ENCODE assay signal across 1 cellular context in the genomic region with DNA sequence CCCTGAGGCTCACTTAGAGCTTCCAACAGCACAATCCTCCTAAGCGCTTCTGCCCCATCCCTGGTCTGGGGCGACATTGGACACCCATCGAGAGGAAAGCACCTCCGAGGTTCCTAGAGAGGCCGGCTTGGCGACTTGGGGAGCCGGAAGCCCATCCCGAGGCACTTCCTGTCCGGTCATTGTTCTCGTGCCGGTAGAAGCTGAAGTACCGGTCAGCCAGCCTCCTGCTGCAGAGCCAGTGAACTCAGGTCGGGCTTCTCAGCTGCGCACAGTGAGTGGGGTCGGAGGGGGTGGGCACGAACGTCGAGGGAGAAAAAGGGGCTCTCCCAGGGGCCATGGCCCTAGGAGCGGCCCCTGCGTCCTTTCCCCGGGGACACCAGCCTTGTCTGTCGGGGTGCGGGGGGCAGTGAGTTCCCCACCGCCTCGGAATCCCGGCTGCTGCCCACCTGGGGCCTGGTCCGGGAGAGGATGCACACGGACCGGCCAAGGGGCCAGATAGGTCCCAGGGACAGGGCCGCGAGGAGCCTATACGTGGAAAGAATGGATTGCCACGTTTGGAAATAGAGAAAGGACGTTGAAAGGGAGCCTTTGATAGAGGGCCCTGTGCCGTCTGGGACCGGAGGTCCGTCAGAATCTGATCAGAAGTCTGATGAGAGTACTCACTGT.
TF ChIP-seq lines count a peak whose summit lies in the region.

A gene (plus strand): TSS at position 169 of the 666 bp plus-strand sequence. CDS start 2,336 bp downstream, outside the sequence.

TF ChIP-seq in GM12878, 131 proteins besides CTCF, POLR2A, EP300 and RAD21 (continued from another document and continues in another):
- TF ChIP-seq, protein P1, sequence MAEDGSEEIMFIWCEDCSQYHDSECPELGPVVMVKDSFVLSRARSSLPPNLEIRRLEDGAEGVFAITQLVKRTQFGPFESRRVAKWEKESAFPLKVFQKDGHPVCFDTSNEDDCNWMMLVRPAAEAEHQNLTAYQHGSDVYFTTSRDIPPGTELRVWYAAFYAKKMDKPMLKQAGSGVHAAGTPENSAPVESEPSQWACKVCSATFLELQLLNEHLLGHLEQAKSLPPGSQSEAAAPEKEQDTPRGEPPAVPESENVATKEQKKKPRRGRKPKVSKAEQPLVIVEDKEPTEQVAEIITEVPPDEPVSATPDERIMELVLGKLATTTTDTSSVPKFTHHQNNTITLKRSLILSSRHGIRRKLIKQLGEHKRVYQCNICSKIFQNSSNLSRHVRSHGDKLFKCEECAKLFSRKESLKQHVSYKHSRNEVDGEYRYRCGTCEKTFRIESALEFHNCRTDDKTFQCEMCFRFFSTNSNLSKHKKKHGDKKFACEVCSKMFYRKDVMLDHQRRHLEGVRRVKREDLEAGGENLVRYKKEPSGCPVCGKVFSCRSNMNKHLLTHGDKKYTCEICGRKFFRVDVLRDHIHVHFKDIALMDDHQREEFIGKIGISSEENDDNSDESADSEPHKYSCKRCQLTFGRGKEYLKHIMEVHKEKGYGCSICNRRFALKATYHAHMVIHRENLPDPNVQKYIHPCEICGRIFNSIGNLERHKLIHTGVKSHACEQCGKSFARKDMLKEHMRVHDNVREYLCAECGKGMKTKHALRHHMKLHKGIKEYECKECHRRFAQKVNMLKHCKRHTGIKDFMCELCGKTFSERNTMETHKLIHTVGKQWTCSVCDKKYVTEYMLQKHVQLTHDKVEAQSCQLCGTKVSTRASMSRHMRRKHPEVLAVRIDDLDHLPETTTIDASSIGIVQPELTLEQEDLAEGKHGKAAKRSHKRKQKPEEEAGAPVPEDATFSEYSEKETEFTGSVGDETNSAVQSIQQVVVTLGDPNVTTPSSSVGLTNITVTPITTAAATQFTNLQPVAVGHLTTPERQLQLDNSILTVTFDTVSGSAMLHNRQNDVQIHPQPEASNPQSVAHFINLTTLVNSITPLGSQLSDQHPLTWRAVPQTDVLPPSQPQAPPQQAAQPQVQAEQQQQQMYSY (CRISPR knock-in tag; IDR thresholded peaks at IDR 0.05): no peak
- peak; percentile 87 for TF ChIP-seq YY1 (IDR thresholded peaks at IDR 0.05; ENCODE audit: low read depth, low read length)
- peak; percentile 50; the same call in 1 of the 2 replicates for TF ChIP-seq MXI1 (IDR thresholded peaks at IDR 0.05; ENCODE audit: low read depth, low read length)
- peak; percentile 7; the same call in 1 of the 3 replicates for TF ChIP-seq POU2F2 (IDR thresholded peaks at IDR 0.05; ENCODE audit: borderline replicate concordance, low read depth, low read length)
- TF ChIP-seq SMARCA5 (IDR thresholded peaks at IDR 0.05): peak; percentile 31; the same call in 1 of the 2 replicates
- TF ChIP-seq, protein P2, sequence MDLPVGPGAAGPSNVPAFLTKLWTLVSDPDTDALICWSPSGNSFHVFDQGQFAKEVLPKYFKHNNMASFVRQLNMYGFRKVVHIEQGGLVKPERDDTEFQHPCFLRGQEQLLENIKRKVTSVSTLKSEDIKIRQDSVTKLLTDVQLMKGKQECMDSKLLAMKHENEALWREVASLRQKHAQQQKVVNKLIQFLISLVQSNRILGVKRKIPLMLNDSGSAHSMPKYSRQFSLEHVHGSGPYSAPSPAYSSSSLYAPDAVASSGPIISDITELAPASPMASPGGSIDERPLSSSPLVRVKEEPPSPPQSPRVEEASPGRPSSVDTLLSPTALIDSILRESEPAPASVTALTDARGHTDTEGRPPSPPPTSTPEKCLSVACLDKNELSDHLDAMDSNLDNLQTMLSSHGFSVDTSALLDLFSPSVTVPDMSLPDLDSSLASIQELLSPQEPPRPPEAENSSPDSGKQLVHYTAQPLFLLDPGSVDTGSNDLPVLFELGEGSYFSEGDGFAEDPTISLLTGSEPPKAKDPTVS (IDR thresholded peaks at IDR 0.05; ENCODE audit: low read depth, low read length): no peak
- TF ChIP-seq WRNIP1 (IDR thresholded peaks at IDR 0.05; ENCODE audit: borderline replicate concordance, low read depth, low read length): no peak
- peak; percentile 25; the same call in 1 of the 2 replicates for TF ChIP-seq BACH1 (IDR thresholded peaks at IDR 0.05; ENCODE audit: borderline replicate concordance)
- TF ChIP-seq SMAD5 (IDR thresholded peaks at IDR 0.05; ENCODE audit: low read depth): peak; percentile 88; the same call in 1 of the 2 replicates
- TF ChIP-seq, protein P3, sequence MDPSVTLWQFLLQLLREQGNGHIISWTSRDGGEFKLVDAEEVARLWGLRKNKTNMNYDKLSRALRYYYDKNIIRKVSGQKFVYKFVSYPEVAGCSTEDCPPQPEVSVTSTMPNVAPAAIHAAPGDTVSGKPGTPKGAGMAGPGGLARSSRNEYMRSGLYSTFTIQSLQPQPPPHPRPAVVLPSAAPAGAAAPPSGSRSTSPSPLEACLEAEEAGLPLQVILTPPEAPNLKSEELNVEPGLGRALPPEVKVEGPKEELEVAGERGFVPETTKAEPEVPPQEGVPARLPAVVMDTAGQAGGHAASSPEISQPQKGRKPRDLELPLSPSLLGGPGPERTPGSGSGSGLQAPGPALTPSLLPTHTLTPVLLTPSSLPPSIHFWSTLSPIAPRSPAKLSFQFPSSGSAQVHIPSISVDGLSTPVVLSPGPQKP (IDR thresholded peaks at IDR 0.05; ENCODE audit: low read depth, low read length): peak; percentile 88
- TF ChIP-seq CREM (IDR thresholded peaks at IDR 0.05; ENCODE audit: low read depth): no peak; the same call in 1 of the 2 replicates
- no peak for TF ChIP-seq NRF1 (conservative IDR thresholded peaks at IDR 0.05; ENCODE audit: low read depth, low read length)
- TF ChIP-seq, protein P4, sequence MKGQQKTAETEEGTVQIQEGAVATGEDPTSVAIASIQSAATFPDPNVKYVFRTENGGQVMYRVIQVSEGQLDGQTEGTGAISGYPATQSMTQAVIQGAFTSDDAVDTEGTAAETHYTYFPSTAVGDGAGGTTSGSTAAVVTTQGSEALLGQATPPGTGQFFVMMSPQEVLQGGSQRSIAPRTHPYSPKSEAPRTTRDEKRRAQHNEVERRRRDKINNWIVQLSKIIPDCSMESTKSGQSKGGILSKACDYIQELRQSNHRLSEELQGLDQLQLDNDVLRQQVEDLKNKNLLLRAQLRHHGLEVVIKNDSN (IDR thresholded peaks at IDR 0.05; ENCODE audit: borderline replicate concordance, extremely low read length, insufficient read depth, low read depth, low read length): no peak
- TF ChIP-seq NFIC (IDR thresholded peaks at IDR 0.05; ENCODE audit: low read depth, low read length): no peak
- TF ChIP-seq, protein P5, sequence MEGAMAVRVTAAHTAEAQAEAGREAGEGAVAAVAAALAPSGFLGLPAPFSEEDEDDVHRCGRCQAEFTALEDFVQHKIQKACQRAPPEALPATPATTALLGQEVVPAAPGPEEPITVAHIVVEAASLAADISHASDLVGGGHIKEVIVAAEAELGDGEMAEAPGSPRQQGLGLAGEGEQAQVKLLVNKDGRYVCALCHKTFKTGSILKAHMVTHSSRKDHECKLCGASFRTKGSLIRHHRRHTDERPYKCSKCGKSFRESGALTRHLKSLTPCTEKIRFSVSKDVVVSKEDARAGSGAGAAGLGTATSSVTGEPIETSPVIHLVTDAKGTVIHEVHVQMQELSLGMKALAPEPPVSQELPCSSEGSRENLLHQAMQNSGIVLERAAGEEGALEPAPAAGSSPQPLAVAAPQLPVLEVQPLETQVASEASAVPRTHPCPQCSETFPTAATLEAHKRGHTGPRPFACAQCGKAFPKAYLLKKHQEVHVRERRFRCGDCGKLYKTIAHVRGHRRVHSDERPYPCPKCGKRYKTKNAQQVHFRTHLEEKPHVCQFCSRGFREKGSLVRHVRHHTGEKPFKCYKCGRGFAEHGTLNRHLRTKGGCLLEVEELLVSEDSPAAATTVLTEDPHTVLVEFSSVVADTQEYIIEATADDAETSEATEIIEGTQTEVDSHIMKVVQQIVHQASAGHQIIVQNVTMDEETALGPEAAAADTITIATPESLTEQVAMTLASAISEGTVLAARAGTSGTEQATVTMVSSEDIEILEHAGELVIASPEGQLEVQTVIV (IDR thresholded peaks at IDR 0.05; ENCODE audit: borderline replicate concordance, partially characterized antibody): no peak
- no peak for TF ChIP-seq ZZZ3 (IDR thresholded peaks at IDR 0.05; ENCODE audit: control insufficient read depth, insufficient read length, low read depth)
- TF ChIP-seq, protein P6, sequence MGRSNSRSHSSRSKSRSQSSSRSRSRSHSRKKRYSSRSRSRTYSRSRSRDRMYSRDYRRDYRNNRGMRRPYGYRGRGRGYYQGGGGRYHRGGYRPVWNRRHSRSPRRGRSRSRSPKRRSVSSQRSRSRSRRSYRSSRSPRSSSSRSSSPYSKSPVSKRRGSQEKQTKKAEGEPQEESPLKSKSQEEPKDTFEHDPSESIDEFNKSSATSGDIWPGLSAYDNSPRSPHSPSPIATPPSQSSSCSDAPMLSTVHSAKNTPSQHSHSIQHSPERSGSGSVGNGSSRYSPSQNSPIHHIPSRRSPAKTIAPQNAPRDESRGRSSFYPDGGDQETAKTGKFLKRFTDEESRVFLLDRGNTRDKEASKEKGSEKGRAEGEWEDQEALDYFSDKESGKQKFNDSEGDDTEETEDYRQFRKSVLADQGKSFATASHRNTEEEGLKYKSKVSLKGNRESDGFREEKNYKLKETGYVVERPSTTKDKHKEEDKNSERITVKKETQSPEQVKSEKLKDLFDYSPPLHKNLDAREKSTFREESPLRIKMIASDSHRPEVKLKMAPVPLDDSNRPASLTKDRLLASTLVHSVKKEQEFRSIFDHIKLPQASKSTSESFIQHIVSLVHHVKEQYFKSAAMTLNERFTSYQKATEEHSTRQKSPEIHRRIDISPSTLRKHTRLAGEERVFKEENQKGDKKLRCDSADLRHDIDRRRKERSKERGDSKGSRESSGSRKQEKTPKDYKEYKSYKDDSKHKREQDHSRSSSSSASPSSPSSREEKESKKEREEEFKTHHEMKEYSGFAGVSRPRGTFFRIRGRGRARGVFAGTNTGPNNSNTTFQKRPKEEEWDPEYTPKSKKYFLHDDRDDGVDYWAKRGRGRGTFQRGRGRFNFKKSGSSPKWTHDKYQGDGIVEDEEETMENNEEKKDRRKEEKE (IDR thresholded peaks at IDR 0.05): no peak
- TF ChIP-seq, protein P7, sequence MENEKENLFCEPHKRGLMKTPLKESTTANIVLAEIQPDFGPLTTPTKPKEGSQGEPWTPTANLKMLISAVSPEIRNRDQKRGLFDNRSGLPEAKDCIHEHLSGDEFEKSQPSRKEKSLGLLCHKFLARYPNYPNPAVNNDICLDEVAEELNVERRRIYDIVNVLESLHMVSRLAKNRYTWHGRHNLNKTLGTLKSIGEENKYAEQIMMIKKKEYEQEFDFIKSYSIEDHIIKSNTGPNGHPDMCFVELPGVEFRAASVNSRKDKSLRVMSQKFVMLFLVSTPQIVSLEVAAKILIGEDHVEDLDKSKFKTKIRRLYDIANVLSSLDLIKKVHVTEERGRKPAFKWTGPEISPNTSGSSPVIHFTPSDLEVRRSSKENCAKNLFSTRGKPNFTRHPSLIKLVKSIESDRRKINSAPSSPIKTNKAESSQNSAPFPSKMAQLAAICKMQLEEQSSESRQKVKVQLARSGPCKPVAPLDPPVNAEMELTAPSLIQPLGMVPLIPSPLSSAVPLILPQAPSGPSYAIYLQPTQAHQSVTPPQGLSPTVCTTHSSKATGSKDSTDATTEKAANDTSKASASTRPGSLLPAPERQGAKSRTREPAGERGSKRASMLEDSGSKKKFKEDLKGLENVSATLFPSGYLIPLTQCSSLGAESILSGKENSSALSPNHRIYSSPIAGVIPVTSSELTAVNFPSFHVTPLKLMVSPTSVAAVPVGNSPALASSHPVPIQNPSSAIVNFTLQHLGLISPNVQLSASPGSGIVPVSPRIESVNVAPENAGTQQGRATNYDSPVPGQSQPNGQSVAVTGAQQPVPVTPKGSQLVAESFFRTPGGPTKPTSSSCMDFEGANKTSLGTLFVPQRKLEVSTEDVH (IDR thresholded peaks at IDR 0.05; ENCODE audit: low read depth, partially characterized antibody): no peak
- peak; percentile 75 for TF ChIP-seq IKZF1 (conservative IDR thresholded peaks at IDR 0.05)
- no peak for TF ChIP-seq IKZF2 (IDR thresholded peaks at IDR 0.05)
- no peak for TF ChIP-seq KAT2A (conservative IDR thresholded peaks at IDR 0.05; ENCODE audit: control insufficient read depth, low read depth, low read length)
- no peak for TF ChIP-seq FOXK2 (IDR thresholded peaks at IDR 0.05)
- TF ChIP-seq MYC (IDR thresholded peaks at IDR 0.05; ENCODE audit: insufficient read depth, insufficient read length, insufficient replicate concordance, low read length, severe bottlenecking): no peak
- TF ChIP-seq GABPA (IDR thresholded peaks at IDR 0.05; ENCODE audit: low read depth): peak; percentile 97
- no peak for TF ChIP-seq BRCA1 (IDR thresholded peaks at IDR 0.05; ENCODE audit: low read depth, low read length)
- TF ChIP-seq, protein P8, sequence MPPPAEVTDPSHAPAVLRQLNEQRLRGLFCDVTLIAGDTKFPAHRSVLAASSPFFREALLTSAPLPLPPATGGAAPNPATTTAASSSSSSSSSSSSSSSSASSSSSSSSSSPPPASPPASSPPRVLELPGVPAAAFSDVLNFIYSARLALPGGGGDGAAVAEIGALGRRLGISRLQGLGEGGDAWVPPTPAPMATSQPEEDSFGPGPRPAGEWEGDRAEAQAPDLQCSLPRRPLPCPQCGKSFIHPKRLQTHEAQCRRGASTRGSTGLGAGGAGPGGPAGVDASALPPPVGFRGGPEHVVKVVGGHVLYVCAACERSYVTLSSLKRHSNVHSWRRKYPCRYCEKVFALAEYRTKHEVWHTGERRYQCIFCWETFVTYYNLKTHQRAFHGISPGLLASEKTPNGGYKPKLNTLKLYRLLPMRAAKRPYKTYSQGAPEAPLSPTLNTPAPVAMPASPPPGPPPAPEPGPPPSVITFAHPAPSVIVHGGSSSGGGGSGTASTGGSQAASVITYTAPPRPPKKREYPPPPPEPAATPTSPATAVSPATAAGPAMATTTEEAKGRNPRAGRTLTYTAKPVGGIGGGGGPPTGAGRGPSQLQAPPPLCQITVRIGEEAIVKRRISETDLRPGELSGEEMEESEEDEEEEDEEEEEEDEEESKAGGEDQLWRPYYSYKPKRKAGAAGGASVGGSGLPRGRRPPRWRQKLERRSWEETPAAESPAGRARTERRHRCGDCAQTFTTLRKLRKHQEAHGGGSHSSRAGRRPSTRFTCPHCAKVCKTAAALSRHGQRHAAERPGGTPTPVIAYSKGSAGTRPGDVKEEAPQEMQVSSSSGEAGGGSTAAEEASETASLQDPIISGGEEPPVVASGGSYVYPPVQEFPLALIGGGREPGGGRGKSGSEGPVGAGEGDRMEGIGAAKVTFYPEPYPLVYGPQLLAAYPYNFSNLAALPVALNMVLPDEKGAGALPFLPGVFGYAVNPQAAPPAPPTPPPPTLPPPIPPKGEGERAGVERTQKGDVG (CRISPR knock-in tag; IDR thresholded peaks at IDR 0.05): no peak
- peak; percentile 59 for TF ChIP-seq NR2C1 (IDR thresholded peaks at IDR 0.05)
- TF ChIP-seq STAT3 (IDR thresholded peaks at IDR 0.05; ENCODE audit: low read depth, low read length): no peak
- TF ChIP-seq ZNF217 (IDR thresholded peaks at IDR 0.05): no peak
- TF ChIP-seq ZNF384 (IDR thresholded peaks at IDR 0.05; ENCODE audit: borderline replicate concordance, low read depth, low read length): no peak
- TF ChIP-seq PAX8 (IDR thresholded peaks at IDR 0.05): no peak
- TF ChIP-seq ZNF24 (IDR thresholded peaks at IDR 0.05): no peak
- no peak; the same call in 1 of the 2 replicates for TF ChIP-seq CBX5 (IDR thresholded peaks at IDR 0.05; ENCODE audit: low read depth)
- peak; percentile 19 for TF ChIP-seq RELA (IDR thresholded peaks at IDR 0.05; ENCODE audit: borderline replicate concordance, partially characterized antibody)
- TF ChIP-seq JUND (IDR thresholded peaks at IDR 0.05; ENCODE audit: low read depth, low read length): no peak
- TF ChIP-seq SREBF1 (IDR thresholded peaks at IDR 0.05; ENCODE audit: low read length): no peak
- TF ChIP-seq PML (IDR thresholded peaks at IDR 0.05; ENCODE audit: low read length): peak; percentile 81
- peak; percentile 73 for TF ChIP-seq HCFC1 (IDR thresholded peaks at IDR 0.05; ENCODE audit: low read length)
- TF ChIP-seq TCF12 (IDR thresholded peaks at IDR 0.05; ENCODE audit: low read depth, low read length): 0 out of 2 replicates have a peak, but pooled peaks have one; percentile 7
